Comparison of ENCODE assay signal across 15 cellular contexts in genomic region chr16:28298511-28298878, GRCh38. TPM values are rescaled to one million over a fixed set of nuclear protein-coding genes. Genes with fewer than 3 reads are reported as not detected.
DNase-seq lines count a peak whose midpoint lies in the region; ATAC-seq and TF ChIP-seq lines count a peak whose summit lies in the region.
"Had no signal": no experiment of that assay in that cellular context is flagged by ENCODE, and none has a peak within 500 bp of the region (broad histone marks: within the 10 kb centered on the region; RNA-seq: fewer than 3 reads in every experiment).

No MANE protein-coding gene starts in this region.

- no peak overlapping the region for H2AFZ ChIP-seq in H9 (ENCODE audit: low read length)
- no peak overlapping the region for H2AFZ ChIP-seq in mammary epithelial cell (ENCODE audit: low read depth, low read length)

- H2BK20ac ChIP-seq in H9 (ENCODE audit: low read depth, low read length, poor library complexity, severe bottlenecking): no peak overlapping the region

- ATAC-seq in lower lobe of right lung: peak; percentile 78 to 87
- ATAC-seq: activated T-cell treated with anti-CD3 and anti-CD28 coated beads, Interleukin-2, amount 50 U/mL, for 72 hours; gastroesophageal sphincter; right lobe of liver had no signal

- H3K9ac ChIP-seq in H9 (ENCODE audit: extremely low read depth, insufficient read length, low read length) (no peak overlapping the region), mammary epithelial cell (ENCODE audit: insufficient read depth, low read length) (no peak overlapping the region)

- H4K91ac ChIP-seq in H9 (ENCODE audit: insufficient read length, low read depth, low read length): no peak overlapping the region

- H2BK15ac ChIP-seq in H9 (ENCODE audit: low read depth, low read length): no peak overlapping the region

- intact Hi-C loops in lower lobe of right lung (cut with DNase I): no loop called here
- intact Hi-C loops in mammary epithelial cell (cut with micrococcal nuclease): no loop called here

- peaks cover 38 to 45% of the 10 kb centered on the region in 2 experiments for H3K4me1 Mint-ChIP-seq in H9

- no peaks in the 10 kb centered on the region for H3K9me3 Mint-ChIP-seq in H9
- H3K9me3 Mint-ChIP-seq: activated CD4-positive, alpha-beta memory T cell treated with anti-CD3 and anti-CD28 coated beads for 36 hours; activated T-cell treated with anti-CD3 and anti-CD28 coated beads, Interleukin-2, amount 50 U/mL, for 72 hours had no signal

- TF ChIP-seq CTCF in H9 (conservative IDR thresholded peaks at IDR 0.05) (no peak), lower lobe of right lung (IDR thresholded peaks at IDR 0.05) (no peak), mammary epithelial cell (conservative IDR thresholded peaks at IDR 0.05 in 1 of 2, IDR thresholded peaks at IDR 0.05 in 1 of 2; ENCODE audit: extremely low read depth in 1 of 2, insufficient read depth in 1 of 2, low read depth in 1 of 2, low read length in 2 of 2) (no peak)

- H3K27ac Mint-ChIP-seq in H9: peak overlapping the region; percentile 68 to 88 (median 86); a peak in 4 of 7 replicates
- H3K27ac Mint-ChIP-seq: activated CD4-positive, alpha-beta memory T cell treated with anti-CD3 and anti-CD28 coated beads for 36 hours; activated T-cell treated with anti-CD3 and anti-CD28 coated beads, Interleukin-2, amount 50 U/mL, for 72 hours had no signal

- H3K9me3 ChIP-seq in H9 (ENCODE audit: control insufficient read depth, low read depth, low read length) (no peaks in the 10 kb centered on the region), lower lobe of right lung (no peaks in the 10 kb centered on the region), mammary epithelial cell (replicated peaks; ENCODE audit: insufficient read depth, low read length) (no peaks in the 10 kb centered on the region)
- H3K9me3 ChIP-seq: gastroesophageal sphincter, right lobe of liver had no signal

- H3K4me3 Mint-ChIP-seq in H9: peak overlapping the region in 1 of 2 experiments; percentile 70; a peak in 2 of 5 replicates
- H3K4me3 Mint-ChIP-seq: activated CD4-positive, alpha-beta memory T cell treated with anti-CD3 and anti-CD28 coated beads for 36 hours; activated T-cell treated with anti-CD3 and anti-CD28 coated beads, Interleukin-2, amount 50 U/mL, for 72 hours had no signal

- H4K20me1 ChIP-seq in H9 (ENCODE audit: control insufficient read depth, insufficient read depth, insufficient read length) (peaks cover 4% of the 10 kb centered on the region), mammary epithelial cell (ENCODE audit: insufficient read depth, low read length) (no peaks in the 10 kb centered on the region)

- no peak overlapping the region for H4K5ac ChIP-seq in H9 (ENCODE audit: insufficient read length, low read depth, low read length)

- H3K14ac ChIP-seq in H9 (ENCODE audit: insufficient read depth, low read length): no peak overlapping the region

- H2AK5ac ChIP-seq in H9 (ENCODE audit: insufficient read length, low read length): no peak overlapping the region

- no peak overlapping the region for H3K56ac ChIP-seq in H9 (ENCODE audit: insufficient read length, low read depth, low read length)

- H3K4ac ChIP-seq in H9 (ENCODE audit: low read depth, low read length): no peak overlapping the region

- H3K79me1 ChIP-seq in H9 (ENCODE audit: insufficient read depth, low read depth, low read length, poor library complexity, severe bottlenecking): peaks cover 31% of the 10 kb centered on the region

- no peaks in the 10 kb centered on the region for H3K27me3 ChIP-seq in H9 (ENCODE audit: insufficient read depth, low read length)
- peaks cover 2% of the 10 kb centered on the region for H3K27me3 ChIP-seq in lower lobe of right lung (ENCODE audit: low read depth)
- H3K27me3 ChIP-seq in mammary epithelial cell (ENCODE audit: insufficient read depth, low read length): peaks cover 4% of the 10 kb centered on the region
- H3K27me3 ChIP-seq: right lobe of liver had no signal

- no peak overlapping the region for H4K8ac ChIP-seq in H9 (replicated peaks; ENCODE audit: insufficient read length, low read depth, low read length)

- H3T11ph ChIP-seq in H9 (ENCODE audit: low read length): no peak overlapping the region

- H3K4me3 ChIP-seq in lower lobe of right lung (no peak overlapping the region), mammary epithelial cell (replicated peaks in 1 of 3; ENCODE audit: insufficient read depth in 1 of 3, low read depth in 2 of 3, low read length in 3 of 3) (no peak overlapping the region)
- H3K4me3 ChIP-seq: gastroesophageal sphincter, right lobe of liver had no signal

- no peak overlapping the region for H2BK120ac ChIP-seq in H9 (ENCODE audit: low read depth, low read length, poor library complexity, severe bottlenecking)

- no CpG with 5 or more reads among the region's 4 CpGs for WGBS in H9 (ENCODE audit: extremely low coverage, insufficient read length, low lambda C conversion rate)
- 97% methylated on average over 3 of the region's 4 CpGs for WGBS in mammary epithelial cell (ENCODE audit: low coverage, missing lambda C conversion rate)

- H3K4me1 ChIP-seq in H9 (ENCODE audit: insufficient read depth, low read length) (peaks cover 9% of the 10 kb centered on the region; the same call in 1 of the 2 replicates), lower lobe of right lung (peaks cover 21% of the 10 kb centered on the region), mammary epithelial cell (ENCODE audit: insufficient read depth, low read length) (no peaks in the 10 kb centered on the region)
- H3K4me1 ChIP-seq: right lobe of liver had no signal

- no peak overlapping the region for H3K27ac ChIP-seq in H9 (ENCODE audit: insufficient read length, low read depth, low read length)
- no peak overlapping the region for H3K27ac ChIP-seq in lower lobe of right lung
- no peak overlapping the region for H3K27ac ChIP-seq in mammary epithelial cell (ENCODE audit: insufficient read depth, low read depth, low read length)
- H3K27ac ChIP-seq: gastroesophageal sphincter, right lobe of liver had no signal

- in situ Hi-C loops in mammary epithelial cell (cut with MboI; ENCODE audit: low sequenced_read_pairs in 2 of 2): loop anchor here in 1 of 2 donors (25.0 kb wide), 1 partner anchor 239 kb away; the partner anchor contains the start of gene NUPR1

- H2BK12ac ChIP-seq in H9 (ENCODE audit: insufficient read length, low read depth, low read length): no peak overlapping the region

- peaks cover 7% of the 10 kb centered on the region for H3K23me2 ChIP-seq in H9 (ENCODE audit: insufficient read length, low read depth, low read length, poor library complexity, severe bottlenecking)

- CTCF ChIA-PET in mammary epithelial cell (lab: Charles Lee; ENCODE audit: low non-redundant PET): no interaction called here

- peak; percentile 61 for DNase-seq in COLO668 (lab: John Stamatoyannopoulos, UW; ENCODE audit: unreplicated experiment)
- peak; percentile 60 for DNase-seq in H9
- DNase-seq in SHP77 treated with DMSO at 0.1 percent for 48 hours (lab: John Stamatoyannopoulos, UW): peak; percentile 8
- DNase-seq in lower lobe of right lung: no peak
- DNase-seq in Kasumi-1 (lab: John Stamatoyannopoulos, UW): no peak
- no peak for DNase-seq in foreskin melanocyte
- DNase-seq in mammary epithelial cell: no peak
- DNase-seq in T1000 (lab: John Stamatoyannopoulos, UW): no peak
- DNase-seq: activated CD4-positive, alpha-beta memory T cell treated with anti-CD3 and anti-CD28 coated beads for 36 hours; activated T-cell treated with anti-CD3 and anti-CD28 coated beads, Interleukin-2, amount 50 U/mL, for 72 hours; NCI-H1694 treated with DMSO at 0.1 percent for 48 hours; occipital lobe; right lobe of liver had no signal

- H3K4me2 ChIP-seq in H9 (ENCODE audit: insufficient read depth, insufficient read length, low read length) (no peak overlapping the region), mammary epithelial cell (ENCODE audit: insufficient read depth, low read depth, low read length) (no peak overlapping the region)

- no peak overlapping the region for H3K23ac ChIP-seq in H9 (ENCODE audit: insufficient read length, low read depth, low read length)

- peaks cover 25 to 46% (median 44%) of the 10 kb centered on the region in 3 experiments for H3K36me3 Mint-ChIP-seq in H9 (ENCODE audit: insufficient read depth in 1 of 3, low read depth in 3 of 3)
- H3K36me3 Mint-ChIP-seq: activated CD4-positive, alpha-beta memory T cell treated with anti-CD3 and anti-CD28 coated beads for 36 hours had no signal

- H3K79me2 ChIP-seq in H9 (ENCODE audit: insufficient read depth, low read length): peaks cover 33% of the 10 kb centered on the region; the same call in 1 of the 2 replicates
- no peaks in the 10 kb centered on the region for H3K79me2 ChIP-seq in mammary epithelial cell (ENCODE audit: insufficient read depth, low read length)

- dilution Hi-C loops in mammary epithelial cell (cut with HindIII; ENCODE audit: low sequenced_read_pairs): loop anchor here (5.0 kb wide), 1 partner anchor 51 kb away; no protein-coding TSS in a partner anchor

- no peak overlapping the region for H2BK5ac ChIP-seq in H9 (ENCODE audit: insufficient read length, low read length)

- no peaks in the 10 kb centered on the region for H3K27me3 Mint-ChIP-seq in H9 (ENCODE audit: low read depth)
- H3K27me3 Mint-ChIP-seq: activated CD4-positive, alpha-beta memory T cell treated with anti-CD3 and anti-CD28 coated beads for 36 hours had no signal

- H3K18ac ChIP-seq in H9 (ENCODE audit: insufficient read length, low read depth, low read length): no peak overlapping the region

- H3K36me3 ChIP-seq in lower lobe of right lung (no peaks in the 10 kb centered on the region), mammary epithelial cell (ENCODE audit: insufficient read depth, low read length) (no peaks in the 10 kb centered on the region)
- H3K36me3 ChIP-seq: gastroesophageal sphincter, right lobe of liver had no signal

- BruUV-seq in mammary epithelial cell (replicated peaks; lab: Mats Ljungman, UMichigan): no TSS peak

RNA-seq across cellular contexts. Expression of gene SBK1, which starts 6.2 kb away (rescaled TPM):
- total RNA-seq in H9 (2021): 65.5 and 69.7 TPM in 2 replicates
- 2.4 TPM for total RNA-seq in lower lobe of right lung
- under 1 TPM; 0.17 to 0.38 TPM for total RNA-seq in mammary epithelial cell
- 0.08 TPM for polyA plus RNA-seq in mammary epithelial cell
- polyA minus RNA-seq in mammary epithelial cell: not detected
- total RNA-seq: mesenteric fat pad had no signal

Comparison
In these comparisons a context has a peak if more than half of its experiments do, and no peak if none do; other contexts are left out.
1. DNase-seq: peak in COLO668 (single experiment), H9 (single experiment) and SHP77 treated with DMSO at 0.1 percent for 48 hours (single experiment); none in lower lobe of right lung (single experiment), Kasumi-1 (0 of 2), foreskin melanocyte (single experiment), mammary epithelial cell (single experiment) and T1000 (single experiment).
2. RNA of gene SBK1, which starts 6.2 kb away (total RNA-seq): 65.5 to 69.7 TPM in H9; 2.4 TPM in lower lobe of right lung (single experiment) and 0.17 to 0.38 TPM in mammary epithelial cell; every median in the first group is over 10 times any median in the second.